ENCODE assay signal across 26 cellular contexts in genomic region chr20:37980876-37981275, GRCh38.
"Had no signal": no experiment of that assay in that cellular context is flagged by ENCODE, and none has a peak within 500 bp of the region (broad histone marks: within the 10 kb centered on the region; RNA-seq: fewer than 3 reads in every experiment).

No MANE protein-coding gene starts in this region.

- H3K4me2 ChIP-seq: KMS-11 had no signal

- DNase-seq: activated B cell treated with CpG ODN at 0.5 μM for 24 hours; activated CD4-positive, alpha-beta T cell treated with anti-CD3 and anti-CD28 coated beads for 1 hour; activated CD4-positive, alpha-beta T cell treated with anti-CD3 and anti-CD28 coated beads, Interleukin-2, amount 10 ng/mL, durations not matched to agents 24 days and 14 days; activated CD4-positive, alpha-beta T cell treated with anti-CD3 and anti-CD28 coated beads, Interleukin-2, amount 50 U/mL, for 48 hours; activated gamma-delta T cell; activated naive CD4-positive, alpha-beta T cell treated with anti-CD3 and anti-CD28 coated beads for 36 hours; activated T-cell treated with anti-CD3 and anti-CD28 coated beads for 4 hours; activated T-cell treated with anti-CD3 and anti-CD28 coated beads, Interleukin-2, amount 50 U/mL, for 48 hours; amygdala; MG63; NCI-H1105; NCI-H1436; NCI-H1694 treated with DMSO at 0.1 percent for 48 hours; NCI-H2029 treated with DMSO at 0.1 percent for 48 hours; NCI-H446; PC-3; SHP77; SW 1271 had no signal

- H3K4me3 Mint-ChIP-seq: activated B cell treated with CpG ODN at 0.5 μM for 24 hours; activated CD4-positive, alpha-beta T cell treated with anti-CD3 and anti-CD28 coated beads, Interleukin-2, amount 10 ng/mL, durations not matched to agents 24 days and 14 days; activated naive CD4-positive, alpha-beta T cell treated with anti-CD3 and anti-CD28 coated beads for 36 hours; activated naive CD8-positive, alpha-beta T cell; activated T-helper 17 cell treated with anti-CD3 and anti-CD28 coated beads, Interleukin-2, amount 50 U/mL, for 72 hours; central memory CD8-positive, alpha-beta T cell; T-helper 1 cell treated with Interleukin-12 subunit alpha and Interleukin-12 subunit beta and Interleukin-4 antibody, amounts not matched to agents 30 μg/mL and 1 μg/mL, for 36 hours had no signal

- H3K9ac ChIP-seq: KMS-11 had no signal

- H3K27ac ChIP-seq: KMS-11, SJSA1 had no signal

- H3K36me3 ChIP-seq: SJSA1 had no signal

- H3K4me1 ChIP-seq: SJSA1 had no signal

- H3K27me3 ChIP-seq: MG63, SJSA1 had no signal

- H3K9me3 Mint-ChIP-seq: activated B cell treated with CpG ODN at 0.5 μM for 24 hours; activated CD4-positive, alpha-beta T cell treated with anti-CD3 and anti-CD28 coated beads, Interleukin-2, amount 10 ng/mL, durations not matched to agents 24 days and 14 days; activated naive CD4-positive, alpha-beta T cell treated with anti-CD3 and anti-CD28 coated beads for 36 hours; activated T-helper 17 cell treated with anti-CD3 and anti-CD28 coated beads, Interleukin-2, amount 50 U/mL, for 72 hours; brain; central memory CD8-positive, alpha-beta T cell; T-helper 1 cell treated with Interleukin-12 subunit alpha and Interleukin-12 subunit beta and Interleukin-4 antibody, amounts not matched to agents 30 μg/mL and 1 μg/mL, for 36 hours had no signal

- H3K27ac Mint-ChIP-seq: activated B cell treated with CpG ODN at 0.5 μM for 24 hours; activated CD4-positive, alpha-beta T cell treated with anti-CD3 and anti-CD28 coated beads, Interleukin-2, amount 10 ng/mL, durations not matched to agents 24 days and 14 days; activated naive CD4-positive, alpha-beta T cell treated with anti-CD3 and anti-CD28 coated beads for 36 hours; activated naive CD8-positive, alpha-beta T cell; activated T-helper 17 cell treated with anti-CD3 and anti-CD28 coated beads, Interleukin-2, amount 50 U/mL, for 72 hours; T-helper 1 cell treated with Interleukin-12 subunit alpha and Interleukin-12 subunit beta and Interleukin-4 antibody, amounts not matched to agents 30 μg/mL and 1 μg/mL, for 36 hours had no signal

- H3K27me3 Mint-ChIP-seq: activated B cell treated with CpG ODN at 0.5 μM for 24 hours; activated CD4-positive, alpha-beta T cell treated with anti-CD3 and anti-CD28 coated beads, Interleukin-2, amount 10 ng/mL, durations not matched to agents 24 days and 14 days; activated naive CD8-positive, alpha-beta T cell; activated T-helper 17 cell treated with anti-CD3 and anti-CD28 coated beads, Interleukin-2, amount 50 U/mL, for 72 hours; central memory CD8-positive, alpha-beta T cell had no signal

- H3K4me3 ChIP-seq: MG63, SJSA1 had no signal

- H3K9me3 ChIP-seq: MG63, SJSA1 had no signal

- ATAC-seq: activated T-helper 17 cell treated with anti-CD3 and anti-CD28 coated beads, Interleukin-2, amount 50 U/mL, for 72 hours; PC-3; SK-N-SH treated with all-trans-retinoic acid at 6 μM for 48 hours had no signal

- H3K4me1 Mint-ChIP-seq: central memory CD8-positive, alpha-beta T cell had no signal
